7 cellular contexts compared by ENCODE assay signal in genomic region chr3:46558184-46559029, GRCh38. TPM values are rescaled to one million over a fixed set of nuclear protein-coding genes. Genes with fewer than 3 reads are reported as not detected.
DNase-seq lines count a peak whose midpoint lies in the region; ATAC-seq lines count a peak whose summit lies in the region.

No MANE protein-coding gene starts in this region.

- no peaks in the 10 kb centered on the region for H3K36me3 Mint-ChIP-seq in activated CD4-positive, alpha-beta T cell treated with anti-CD3 and anti-CD28 coated beads, Interleukin-2, amount 10 ng/mL, durations not matched to agents 24 days and 14 days (ENCODE audit: low read depth)

- no peak overlapping the region for H3K23ac ChIP-seq in mesendoderm (ENCODE audit: low read length)

- H2AK5ac ChIP-seq in mesendoderm (ENCODE audit: low read length), result peak overlapping the region; percentile 99

- H2BK120ac ChIP-seq in mesendoderm (ENCODE audit: low read depth, low read length), result peak overlapping the region; percentile 30

- H3K4me2 ChIP-seq in mesendoderm (ENCODE audit: low read length), result no peak overlapping the region

- H3K27ac ChIP-seq in mesendoderm (ENCODE audit: low read depth, low read length), result peak overlapping the region; percentile 24

- peaks cover 58% of the 10 kb centered on the region for H3K27me3 Mint-ChIP-seq in activated CD4-positive, alpha-beta T cell treated with anti-CD3 and anti-CD28 coated beads, Interleukin-2, amount 10 ng/mL, durations not matched to agents 24 days and 14 days

- peak overlapping the region; percentile 4 for H2BK15ac ChIP-seq in mesendoderm (replicated peaks; ENCODE audit: low read depth)

- H3K4me3 Mint-ChIP-seq in activated CD4-positive, alpha-beta T cell treated with anti-CD3 and anti-CD28 coated beads, Interleukin-2, amount 10 ng/mL, durations not matched to agents 24 days and 14 days, result peak overlapping the region; percentile 80

- ATAC-seq in GM18502 (IDR thresholded peaks at IDR 0.05; ENCODE audit: poor library complexity, unreplicated experiment), result peak; percentile 96
- ATAC-seq in HG02884 (IDR thresholded peaks at IDR 0.05; ENCODE audit: unreplicated experiment), result peak; percentile 78

- no peak overlapping the region for H3K27ac Mint-ChIP-seq in activated CD4-positive, alpha-beta T cell treated with anti-CD3 and anti-CD28 coated beads, Interleukin-2, amount 10 ng/mL, durations not matched to agents 24 days and 14 days

- peaks cover 4% of the 10 kb centered on the region for H3K9me3 Mint-ChIP-seq in activated CD4-positive, alpha-beta T cell treated with anti-CD3 and anti-CD28 coated beads, Interleukin-2, amount 10 ng/mL, durations not matched to agents 24 days and 14 days

- DNase-seq in NCI-H2227 (lab: John Stamatoyannopoulos, UW; ENCODE audit: unreplicated experiment) (peak; percentile 77), ecto neural progenitor cell (ENCODE audit: low spot score) (peak; percentile 81), mesendoderm (peak; percentile 90)
- DNase-seq in activated CD4-positive, alpha-beta T cell treated with anti-CD3 and anti-CD28 coated beads, Interleukin-2, amount 10 ng/mL, durations not matched to agents 24 days and 14 days, result peak; percentile 88
- peak; percentile 41 to 52 for DNase-seq in stimulated activated CD8-positive, alpha-beta memory T cell treated with anti-CD3 and anti-CD28 coated beads, Interleukin-2, amount 100 ng/mL, for 1 hour (ENCODE audit: low read depth in 2 of 2)

- intact Hi-C loops in activated CD4-positive, alpha-beta T cell treated with anti-CD3 and anti-CD28 coated beads, Interleukin-2, amount 10 ng/mL, durations not matched to agents 24 days and 14 days (cut with micrococcal nuclease), result loop anchor here (1.0 kb wide), 1 partner anchor 70 kb away; no protein-coding TSS in a partner anchor

- H3K4me3 ChIP-seq in mesendoderm (ENCODE audit: low read length), result no peak overlapping the region

- H3K56ac ChIP-seq in mesendoderm (ENCODE audit: low read length), result peak overlapping the region; percentile 73

- H4K8ac ChIP-seq in mesendoderm (ENCODE audit: low read depth, low read length), result no peak overlapping the region

- no peaks in the 10 kb centered on the region for H3K79me2 ChIP-seq in mesendoderm (ENCODE audit: control insufficient read depth, insufficient read depth, low read length)

- peak overlapping the region; percentile 81 for H2BK5ac ChIP-seq in mesendoderm (ENCODE audit: low read length)

- peak overlapping the region; percentile 69 for H3K18ac ChIP-seq in mesendoderm (ENCODE audit: low read length)

- H3K4me1 Mint-ChIP-seq in activated CD4-positive, alpha-beta T cell treated with anti-CD3 and anti-CD28 coated beads, Interleukin-2, amount 10 ng/mL, durations not matched to agents 24 days and 14 days, result peaks cover 10% of the 10 kb centered on the region

- H3K9ac ChIP-seq in mesendoderm (ENCODE audit: low read length), result peak overlapping the region; percentile 33

- H3K79me1 ChIP-seq in mesendoderm (ENCODE audit: low read length), result peaks cover 4% of the 10 kb centered on the region

- WGBS in mesendoderm (ENCODE audit: extremely low coverage, insufficient coverage, low lambda C conversion rate), result no CpG with 5 or more reads among the region's 22 CpGs

- no peak overlapping the region for H4K5ac ChIP-seq in mesendoderm (ENCODE audit: low read length)

- peak overlapping the region; percentile 56 for H3K4ac ChIP-seq in mesendoderm (ENCODE audit: low read depth, low read length)

- peaks cover 2% of the 10 kb centered on the region for H3K36me3 ChIP-seq in mesendoderm (ENCODE audit: control insufficient read depth, insufficient read depth, low read length)

- H3K4me1 ChIP-seq in mesendoderm (ENCODE audit: control insufficient read depth, low read depth, low read length), result peaks cover 6% of the 10 kb centered on the region

- no peaks in the 10 kb centered on the region for H3K27me3 ChIP-seq in mesendoderm (ENCODE audit: insufficient read depth, low read length, poor library complexity)

RNA-seq across cellular contexts. Expression of gene LRRC2, which starts 7.7 kb away (rescaled TPM):
- not detected in 2 replicates for total RNA-seq in activated CD4-positive, alpha-beta T cell treated with anti-CD3 and anti-CD28 coated beads, Interleukin-2, amount 10 ng/mL, durations not matched to agents 24 days and 14 days
- 3.4 TPM for polyA plus RNA-seq in mesendoderm (2013, experiment 1 of 2)
- 3.4 TPM for polyA plus RNA-seq in mesendoderm (2013, experiment 2 of 2)

RNA-seq across cellular contexts. Expression of gene FAM240A, which starts 53.9 kb away (rescaled TPM):
- total RNA-seq in activated CD4-positive, alpha-beta T cell treated with anti-CD3 and anti-CD28 coated beads, Interleukin-2, amount 10 ng/mL, durations not matched to agents 24 days and 14 days, result not detected in 2 replicates
- polyA plus RNA-seq in mesendoderm (2013, experiment 1 of 2), result 0.07 TPM
- polyA plus RNA-seq in mesendoderm (2013, experiment 2 of 2), result 0.07 TPM
